18 cellular contexts compared by ENCODE assay signal in genomic region chr1:159958721-159959380, GRCh38. TPM values are rescaled to one million over a fixed set of nuclear protein-coding genes. Genes with fewer than 3 reads are reported as not detected.
A peak's percentile ranks its signal among the peaks of the same experiment; 100 is the strongest.
DNase-seq lines count a peak whose midpoint lies in the region; ATAC-seq lines count a peak whose summit lies in the region.
"Had no signal": no experiment of that assay in that cellular context is flagged by ENCODE, and none has a peak within 500 bp of the region (broad histone marks: within the 10 kb centered on the region; RNA-seq: fewer than 3 reads in every experiment).

No MANE protein-coding gene starts in this region.

- no peak overlapping the region for H2BK5ac ChIP-seq in trophoblast cell (ENCODE audit: low read depth, low read length, poor library complexity)

- peaks cover 11% of the 10 kb centered on the region for H3K4me1 Mint-ChIP-seq in activated CD4-positive, alpha-beta memory T cell treated with anti-CD3 and anti-CD28 coated beads for 36 hours (ENCODE audit: low read depth)
- H3K4me1 Mint-ChIP-seq in activated CD4-positive, alpha-beta memory T cell treated with anti-CD3 and anti-CD28 coated beads, Interleukin-2, amount 10 ng/mL, durations not matched to agents 7 days and 5 days = peaks cover 17% of the 10 kb centered on the region
- H3K4me1 Mint-ChIP-seq: CD4-positive, alpha-beta memory T cell had no signal

- peaks cover 7 to 8% of the 10 kb centered on the region in 2 experiments for H3K4me1 ChIP-seq in trophoblast cell (ENCODE audit: control insufficient read depth in 1 of 2, insufficient read depth in 2 of 2, low read length in 2 of 2)
- H3K4me1 ChIP-seq: gastrocnemius medialis, spleen had no signal

- H3K79me1 ChIP-seq in trophoblast cell (ENCODE audit: low read length) = no peaks in the 10 kb centered on the region

- H3K14ac ChIP-seq in trophoblast cell (ENCODE audit: low read length) = no peak overlapping the region

- H3K4me2 ChIP-seq in trophoblast cell (ENCODE audit: low read length) = no peak overlapping the region

- ATAC-seq in HG02588 (IDR thresholded peaks at IDR 0.05; ENCODE audit: unreplicated experiment) (peak; percentile 67), GM18907 (IDR thresholded peaks at IDR 0.05; ENCODE audit: unreplicated experiment) (no peak)
- ATAC-seq: gastrocnemius medialis, mucosa of descending colon had no signal

- H3K4me3 ChIP-seq in trophoblast cell (ENCODE audit: low read depth, low read length) = no peak overlapping the region
- H3K4me3 ChIP-seq: gastrocnemius medialis, mucosa of descending colon, spleen, thoracic aorta had no signal

- no peak overlapping the region for H3K27ac Mint-ChIP-seq in activated CD4-positive, alpha-beta memory T cell treated with anti-CD3 and anti-CD28 coated beads for 36 hours
- no peak overlapping the region for H3K27ac Mint-ChIP-seq in activated CD4-positive, alpha-beta memory T cell treated with anti-CD3 and anti-CD28 coated beads, Interleukin-2, amount 10 ng/mL, durations not matched to agents 7 days and 5 days
- H3K27ac Mint-ChIP-seq: activated CD4-positive, alpha-beta T cell treated with anti-CD3 and anti-CD28 coated beads, Interleukin-2, amount 10 ng/mL, durations not matched to agents 7 days and 5 days; CD4-positive, alpha-beta memory T cell; endodermal cell; T-helper 1 cell treated with Interleukin-12 subunit alpha and Interleukin-12 subunit beta and Interleukin-4 antibody, amounts not matched to agents 30 μg/mL and 1 μg/mL, for 36 hours had no signal

- no CpG with 5 or more reads among the region's 3 CpGs for WGBS in trophoblast cell (ENCODE audit: extremely low coverage, insufficient coverage, insufficient read length)

- no peak overlapping the region for H2AFZ ChIP-seq in trophoblast cell (ENCODE audit: insufficient read depth, low read length, poor library complexity)

- H3K36me3 ChIP-seq in trophoblast cell (ENCODE audit: control insufficient read depth in 1 of 2, insufficient read depth in 2 of 2, low read length in 2 of 2) = no peaks in the 10 kb centered on the region
- H3K36me3 ChIP-seq: gastrocnemius medialis, spleen, thoracic aorta had no signal

- H3K18ac ChIP-seq in trophoblast cell (ENCODE audit: low read length) = no peak overlapping the region

- no peak overlapping the region for H3K23ac ChIP-seq in trophoblast cell (ENCODE audit: low read length)

- H2AK5ac ChIP-seq in trophoblast cell (ENCODE audit: low read length) = no peak overlapping the region

- H3K9me3 ChIP-seq in trophoblast cell (ENCODE audit: insufficient read depth, low read depth, low read length) = peaks cover 2% of the 10 kb centered on the region
- H3K9me3 ChIP-seq: gastrocnemius medialis, mucosa of descending colon, spleen, thoracic aorta had no signal

- no peak overlapping the region for H3K4ac ChIP-seq in trophoblast cell (ENCODE audit: low read depth, low read length)

- no peaks in the 10 kb centered on the region for H3K79me2 ChIP-seq in trophoblast cell (ENCODE audit: control insufficient read depth, insufficient read depth, low read length, poor library complexity)

- no peak overlapping the region for H2BK120ac ChIP-seq in trophoblast cell (ENCODE audit: insufficient read depth, low read length, poor library complexity)

- no peaks in the 10 kb centered on the region for H3K36me3 Mint-ChIP-seq in activated CD4-positive, alpha-beta memory T cell treated with anti-CD3 and anti-CD28 coated beads for 36 hours
- no peaks in the 10 kb centered on the region for H3K36me3 Mint-ChIP-seq in activated CD4-positive, alpha-beta memory T cell treated with anti-CD3 and anti-CD28 coated beads, Interleukin-2, amount 10 ng/mL, durations not matched to agents 7 days and 5 days (ENCODE audit: low read depth)
- H3K36me3 Mint-ChIP-seq: CD4-positive, alpha-beta memory T cell had no signal

- H3K9ac ChIP-seq in trophoblast cell (ENCODE audit: low read length) = peak overlapping the region; percentile 43

- H3K27me3 ChIP-seq in trophoblast cell (ENCODE audit: insufficient read depth, low read length) = no peaks in the 10 kb centered on the region

- no peak overlapping the region for H3K27ac ChIP-seq in trophoblast cell (ENCODE audit: low read depth, low read length)
- H3K27ac ChIP-seq: gastrocnemius medialis, spleen, thoracic aorta had no signal

- POLR2A ChIA-PET in activated CD4-positive, alpha-beta memory T cell treated with anti-CD3 and anti-CD28 coated beads for 36 hours (lab: Charles Lee) = no interaction called here
- POLR2A ChIA-PET in activated CD4-positive, alpha-beta memory T cell treated with anti-CD3 and anti-CD28 coated beads, Interleukin-2, amount 10 ng/mL, durations not matched to agents 7 days and 5 days (lab: Charles Lee) = no interaction called here

- CTCF ChIA-PET in activated CD4-positive, alpha-beta memory T cell treated with anti-CD3 and anti-CD28 coated beads for 36 hours (lab: Charles Lee) = interaction anchor here (1.6 to 5.7 kb wide), 2 partner anchors 48 to 59 kb away, joined by 4 to 34 read pairs; no protein-coding TSS in a partner anchor
- CTCF ChIA-PET in activated CD4-positive, alpha-beta memory T cell treated with anti-CD3 and anti-CD28 coated beads, Interleukin-2, amount 10 ng/mL, durations not matched to agents 7 days and 5 days (lab: Charles Lee) = interaction anchor here (1.5 kb wide), 1 partner anchor 49 kb away, joined by 4 read pairs; no protein-coding TSS in a partner anchor

- no peak overlapping the region for H4K8ac ChIP-seq in trophoblast cell (ENCODE audit: low read depth, low read length)

- no peak overlapping the region for H3K4me3 Mint-ChIP-seq in activated CD4-positive, alpha-beta memory T cell treated with anti-CD3 and anti-CD28 coated beads for 36 hours
- H3K4me3 Mint-ChIP-seq in activated CD4-positive, alpha-beta memory T cell treated with anti-CD3 and anti-CD28 coated beads, Interleukin-2, amount 10 ng/mL, durations not matched to agents 7 days and 5 days = no peak overlapping the region
- H3K4me3 Mint-ChIP-seq: activated CD4-positive, alpha-beta T cell treated with anti-CD3 and anti-CD28 coated beads, Interleukin-2, amount 10 ng/mL, durations not matched to agents 7 days and 5 days; CD4-positive, alpha-beta memory T cell; endodermal cell; T-helper 1 cell treated with Interleukin-12 subunit alpha and Interleukin-12 subunit beta and Interleukin-4 antibody, amounts not matched to agents 30 μg/mL and 1 μg/mL, for 36 hours had no signal

- no peaks in the 10 kb centered on the region for H3K9me3 Mint-ChIP-seq in activated CD4-positive, alpha-beta memory T cell treated with anti-CD3 and anti-CD28 coated beads for 36 hours
- no peaks in the 10 kb centered on the region for H3K9me3 Mint-ChIP-seq in activated CD4-positive, alpha-beta memory T cell treated with anti-CD3 and anti-CD28 coated beads, Interleukin-2, amount 10 ng/mL, durations not matched to agents 7 days and 5 days
- H3K9me3 Mint-ChIP-seq: activated CD4-positive, alpha-beta T cell treated with anti-CD3 and anti-CD28 coated beads, Interleukin-2, amount 10 ng/mL, durations not matched to agents 7 days and 5 days; CD4-positive, alpha-beta memory T cell; endodermal cell; T-helper 1 cell treated with Interleukin-12 subunit alpha and Interleukin-12 subunit beta and Interleukin-4 antibody, amounts not matched to agents 30 μg/mL and 1 μg/mL, for 36 hours had no signal

- no peak overlapping the region for H2BK12ac ChIP-seq in trophoblast cell (ENCODE audit: low read length)

- H4K12ac ChIP-seq in trophoblast cell (ENCODE audit: low read depth, low read length) = no peak overlapping the region

- no peak overlapping the region for H4K91ac ChIP-seq in trophoblast cell (ENCODE audit: low read depth, low read length)

- H3K27me3 Mint-ChIP-seq in activated CD4-positive, alpha-beta memory T cell treated with anti-CD3 and anti-CD28 coated beads for 36 hours = peaks cover 13% of the 10 kb centered on the region
- peaks cover 15% of the 10 kb centered on the region for H3K27me3 Mint-ChIP-seq in activated CD4-positive, alpha-beta memory T cell treated with anti-CD3 and anti-CD28 coated beads, Interleukin-2, amount 10 ng/mL, durations not matched to agents 7 days and 5 days

- intact Hi-C loops in activated CD4-positive, alpha-beta memory T cell treated with anti-CD3 and anti-CD28 coated beads for 36 hours (cut with micrococcal nuclease) = no loop called here

- peak; percentile 24 for DNase-seq in activated CD4-positive, alpha-beta memory T cell treated with anti-CD3 and anti-CD28 coated beads for 36 hours
- no peak for DNase-seq in activated CD4-positive, alpha-beta memory T cell treated with anti-CD3 and anti-CD28 coated beads, Interleukin-2, amount 10 ng/mL, durations not matched to agents 7 days and 5 days
- peak; percentile 30 for DNase-seq in NCI-H69 (lab: John Stamatoyannopoulos, UW)
- DNase-seq in trophoblast cell = no peak
- no peak for DNase-seq in dedifferentiated amniotic fluid mesenchymal stem cell (ENCODE audit: extremely low spot score)
- no peak for DNase-seq in NCI-H748 treated with DMSO at 0.1 percent for 48 hours (lab: John Stamatoyannopoulos, UW)
- DNase-seq: activated CD4-positive, alpha-beta T cell treated with anti-CD3 and anti-CD28 coated beads, Interleukin-2, amount 10 ng/mL, durations not matched to agents 7 days and 5 days; CD4-positive, alpha-beta memory T cell; gastrocnemius medialis; mucosa of descending colon; posterior cingulate gyrus had no signal

RNA-seq across cellular contexts. Expression of gene SLAMF9, which starts 4.8 kb away (rescaled TPM):
- not detected for total RNA-seq in activated CD4-positive, alpha-beta memory T cell treated with anti-CD3 and anti-CD28 coated beads for 36 hours
- total RNA-seq in activated CD4-positive, alpha-beta memory T cell treated with anti-CD3 and anti-CD28 coated beads, Interleukin-2, amount 10 ng/mL, durations not matched to agents 7 days and 5 days = not detected
- polyA plus RNA-seq in trophoblast cell (2013) = not detected in 2 replicates
- total RNA-seq: activated CD4-positive, alpha-beta T cell treated with anti-CD3 and anti-CD28 coated beads, Interleukin-2, amount 10 ng/mL, durations not matched to agents 7 days and 5 days; CD4-positive, alpha-beta memory T cell; endodermal cell; gastrocnemius medialis; H4; mucosa of descending colon; thoracic aorta had no signal
- polyA plus RNA-seq: CD4-positive, alpha-beta memory T cell had no signal

RNA-seq across cellular contexts. Expression of gene IGSF9, which starts 13.4 kb away (rescaled TPM):
- total RNA-seq in activated CD4-positive, alpha-beta memory T cell treated with anti-CD3 and anti-CD28 coated beads for 36 hours = under 1 TPM in 1 of 2 experiments, not detected in 1; 0.05 TPM
- total RNA-seq in activated CD4-positive, alpha-beta memory T cell treated with anti-CD3 and anti-CD28 coated beads, Interleukin-2, amount 10 ng/mL, durations not matched to agents 7 days and 5 days = not detected
- 2.0 and 2.3 TPM in 2 replicates for polyA plus RNA-seq in trophoblast cell (2013)
- total RNA-seq: activated CD4-positive, alpha-beta T cell treated with anti-CD3 and anti-CD28 coated beads, Interleukin-2, amount 10 ng/mL, durations not matched to agents 7 days and 5 days; CD4-positive, alpha-beta memory T cell had no signal
- polyA plus RNA-seq: CD4-positive, alpha-beta memory T cell had no signal

RNA-seq across cellular contexts. Expression of gene TAGLN2, which starts 33.5 kb away (rescaled TPM):
- 100 to 1,000 TPM; 597 to 607 TPM for total RNA-seq in activated CD4-positive, alpha-beta memory T cell treated with anti-CD3 and anti-CD28 coated beads for 36 hours
- total RNA-seq in activated CD4-positive, alpha-beta memory T cell treated with anti-CD3 and anti-CD28 coated beads, Interleukin-2, amount 10 ng/mL, durations not matched to agents 7 days and 5 days = 100 to 1,000 TPM; 548 to 554 TPM
- 498 and 501 TPM in 2 replicates for polyA plus RNA-seq in trophoblast cell (2013)

RNA-seq across cellular contexts. Expression of gene CFAP45, which starts 58.9 kb away (rescaled TPM):
- 1 to 10 TPM; 2.1 to 2.2 TPM for total RNA-seq in activated CD4-positive, alpha-beta memory T cell treated with anti-CD3 and anti-CD28 coated beads for 36 hours
- 1 to 10 TPM; 1.0 to 1.3 TPM for total RNA-seq in activated CD4-positive, alpha-beta memory T cell treated with anti-CD3 and anti-CD28 coated beads, Interleukin-2, amount 10 ng/mL, durations not matched to agents 7 days and 5 days
- 2.0 and 2.1 TPM in 2 replicates for polyA plus RNA-seq in trophoblast cell (2013)
- total RNA-seq: gastrocnemius medialis had no signal

Comparison
In these comparisons a context has a peak if more than half of its experiments do, and no peak if none do; other contexts are left out.
1. DNase-seq: peak in activated CD4-positive, alpha-beta memory T cell treated with anti-CD3 and anti-CD28 coated beads for 36 hours (single experiment) and NCI-H69 (single experiment); none in activated CD4-positive, alpha-beta memory T cell treated with anti-CD3 and anti-CD28 coated beads, Interleukin-2, amount 10 ng/mL, durations not matched to agents 7 days and 5 days (single experiment), trophoblast cell (0 of 2), dedifferentiated amniotic fluid mesenchymal stem cell (single experiment) and NCI-H748 treated with DMSO at 0.1 percent for 48 hours (single experiment).